In the genomic region with DNA sequence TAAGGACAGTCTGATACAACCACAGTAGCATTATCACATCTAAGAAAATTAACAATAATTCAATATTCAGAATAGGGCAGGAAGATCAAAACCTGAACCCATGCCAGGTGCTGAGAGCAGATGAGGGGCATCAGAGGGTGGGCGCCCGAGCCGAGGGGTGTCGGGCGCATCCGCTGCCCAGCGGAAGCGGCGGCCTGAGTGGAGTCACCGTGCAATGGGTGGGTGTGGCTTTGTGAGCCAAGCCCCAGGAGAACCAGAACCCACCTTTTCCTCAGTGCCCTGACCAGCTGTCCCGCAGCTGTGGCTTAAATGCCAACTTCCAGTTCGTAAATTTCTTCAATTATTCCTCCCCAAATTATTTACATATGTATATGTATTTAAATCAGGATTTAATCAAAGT, we compare ENCODE assay signal across 11 cellular contexts. TPM values are rescaled to one million over a fixed set of nuclear protein-coding genes. Genes with fewer than 3 reads are reported as not detected.
DNase-seq lines count a peak whose midpoint lies in the region; ATAC-seq, FAIRE-seq and TF ChIP-seq lines count a peak whose summit lies in the region.
"Had no signal": no experiment of that assay in that cellular context is flagged by ENCODE, and none has a peak within 500 bp of the region (broad histone marks: within the 10 kb centered on the region; RNA-seq: fewer than 3 reads in every experiment).

No MANE protein-coding gene starts in this region.

- H3K9me3 ChIP-seq in transverse colon, result no peaks in the 10 kb centered on the region
- H3K9me3 ChIP-seq: Caco-2 had no signal

- peak overlapping the region; percentile 58 for H3K4me3 Mint-ChIP-seq in activated naive CD4-positive, alpha-beta T cell treated with anti-CD3 and anti-CD28 coated beads for 36 hours

- no peaks in the 10 kb centered on the region for H3K79me1 ChIP-seq in mesendoderm (ENCODE audit: low read length)

- ATAC-seq in GM19455 (IDR thresholded peaks at IDR 0.05; ENCODE audit: unreplicated experiment), result no peak
- ATAC-seq: HepG2 had no signal

- H2BK15ac ChIP-seq in mesendoderm (replicated peaks; ENCODE audit: low read depth), result no peak overlapping the region

- no peak for DNase-seq in activated naive CD4-positive, alpha-beta T cell treated with anti-CD3 and anti-CD28 coated beads for 36 hours
- DNase-seq in activated naive CD4-positive, alpha-beta T cell treated with anti-CD3 and anti-CD28 coated beads, Interleukin-2, amount 50 U/mL, for 16 hours, result no peak
- DNase-seq in bronchial epithelial cell (ENCODE audit: low read depth) (no peak), mesendoderm (no peak), transverse colon (peak; percentile 37), NCI-H345 (lab: John Stamatoyannopoulos, UW) (no peak), GM19240 (ENCODE audit: insufficient read length, low spot score) (no peak)
- DNase-seq: Caco-2, SIG-M5 had no signal

- intact Hi-C loops in activated naive CD4-positive, alpha-beta T cell treated with anti-CD3 and anti-CD28 coated beads for 36 hours (cut with micrococcal nuclease), result loop anchor here (2.0 kb wide), 1 partner anchor 28 kb away; no protein-coding TSS in a partner anchor
- intact Hi-C loops in transverse colon (cut with DNase I; ENCODE audit: low total_unique reads), result no loop called here

- no peaks in the 10 kb centered on the region for H3K27me3 Mint-ChIP-seq in activated naive CD4-positive, alpha-beta T cell treated with anti-CD3 and anti-CD28 coated beads for 36 hours (ENCODE audit: low read depth)

- peak overlapping the region; percentile 90 for H3K4me2 ChIP-seq in mesendoderm (ENCODE audit: low read length)

- H3K9me3 Mint-ChIP-seq in activated naive CD4-positive, alpha-beta T cell treated with anti-CD3 and anti-CD28 coated beads for 36 hours, result no peaks in the 10 kb centered on the region

- H3K27me3 ChIP-seq in bronchial epithelial cell (ENCODE audit: control insufficient read depth, insufficient read depth, low read length) (no peaks in the 10 kb centered on the region), mesendoderm (ENCODE audit: insufficient read depth, low read length, poor library complexity) (no peaks in the 10 kb centered on the region), transverse colon (no peaks in the 10 kb centered on the region)

- CTCF ChIA-PET in activated naive CD4-positive, alpha-beta T cell treated with anti-CD3 and anti-CD28 coated beads for 36 hours (lab: Charles Lee), result interaction anchor here (0.6 to 1.7 kb wide), 4 partner anchors 10 to 78 kb away, joined by 4 to 7 read pairs (median 6); a partner anchor contains a TSS

- H3K18ac ChIP-seq in mesendoderm (ENCODE audit: low read length), result no peak overlapping the region

- no peak for TF ChIP-seq POLR2A in transverse colon (IDR thresholded peaks at IDR 0.05)

- in situ Hi-C loops in transverse colon (cut with MboI; ENCODE audit: low pct_ligation_motif_present in 1 of 4, low pct_unique_long_range_greater_than_20kb in 1 of 4, low sequenced_read_pairs in 3 of 4), result no loop called here

- no peak overlapping the region for H2BK120ac ChIP-seq in mesendoderm (ENCODE audit: low read depth, low read length)

- no peaks in the 10 kb centered on the region for H3K36me3 Mint-ChIP-seq in activated naive CD4-positive, alpha-beta T cell treated with anti-CD3 and anti-CD28 coated beads for 36 hours (ENCODE audit: low read depth)

- H3K27ac ChIP-seq in mesendoderm (ENCODE audit: low read depth, low read length) (no peak overlapping the region), transverse colon (peak overlapping the region in 2 of 4 donors; percentile 8 to 38)

- peaks cover 20% of the 10 kb centered on the region for H3K4me1 Mint-ChIP-seq in activated naive CD4-positive, alpha-beta T cell treated with anti-CD3 and anti-CD28 coated beads for 36 hours (ENCODE audit: low read depth)

- no peak overlapping the region for H3K23ac ChIP-seq in mesendoderm (ENCODE audit: low read length)

- FAIRE-seq in bronchial epithelial cell (lab: Jason Lieb, UNC), result no peak
- FAIRE-seq: HepG2 had no signal

- H2AK5ac ChIP-seq in mesendoderm (ENCODE audit: low read length), result no peak overlapping the region

- TF ChIP-seq CTCF in bronchial epithelial cell (IDR thresholded peaks at IDR 0.05; ENCODE audit: insufficient read depth, low read length, severe bottlenecking) (no peak), transverse colon (IDR thresholded peaks at IDR 0.05) (no peak)

- no peak for TF ChIP-seq EP300 in transverse colon (IDR thresholded peaks at IDR 0.05; ENCODE audit: low read depth)

- no CpG with 5 or more reads among the region's 12 CpGs for WGBS in mesendoderm (ENCODE audit: extremely low coverage, insufficient coverage, low lambda C conversion rate)
- 21 to 40% methylated on average over 2 to 12 of the region's 12 CpGs for WGBS in transverse colon (ENCODE audit: low coverage in 1 of 2), 2 donors

- H4K8ac ChIP-seq in mesendoderm (ENCODE audit: low read depth, low read length), result peak overlapping the region; percentile 82

- no peaks in the 10 kb centered on the region for H3K79me2 ChIP-seq in mesendoderm (ENCODE audit: control insufficient read depth, insufficient read depth, low read length)

- H3K4ac ChIP-seq in mesendoderm (ENCODE audit: low read depth, low read length), result no peak overlapping the region

- H3K4me3 ChIP-seq in bronchial epithelial cell (ENCODE audit: low read depth, low read length) (peak overlapping the region; percentile 27), mesendoderm (ENCODE audit: low read length) (peak overlapping the region; percentile 27), transverse colon (peak overlapping the region; percentile 9 to 47 (median 27))

- peak overlapping the region; percentile 87 for H3K56ac ChIP-seq in mesendoderm (ENCODE audit: low read length)

- no peak overlapping the region for H4K5ac ChIP-seq in mesendoderm (ENCODE audit: low read length)

- H3K36me3 ChIP-seq in bronchial epithelial cell (ENCODE audit: control insufficient read depth, insufficient read depth, low read length) (no peaks in the 10 kb centered on the region), mesendoderm (ENCODE audit: control insufficient read depth, insufficient read depth, low read length) (no peaks in the 10 kb centered on the region), transverse colon (no peaks in the 10 kb centered on the region)

- peaks cover 1% of the 10 kb centered on the region for H3K4me1 ChIP-seq in mesendoderm (ENCODE audit: control insufficient read depth, low read depth, low read length)
- peaks cover 4 to 19% (median 12%) of the 10 kb centered on the region in 4 donors for H3K4me1 ChIP-seq in transverse colon

- no peak overlapping the region for H3K27ac Mint-ChIP-seq in activated naive CD4-positive, alpha-beta T cell treated with anti-CD3 and anti-CD28 coated beads for 36 hours

- H2BK5ac ChIP-seq in mesendoderm (ENCODE audit: low read length), result no peak overlapping the region

- H3K9ac ChIP-seq in mesendoderm (ENCODE audit: low read length), result peak overlapping the region; percentile 74

RNA-seq across cellular contexts. Expression of a gene that starts 1.1 kb away (rescaled TPM):
- 1 to 10 TPM; 9.4 TPM for total RNA-seq in activated naive CD4-positive, alpha-beta T cell treated with anti-CD3 and anti-CD28 coated beads for 36 hours
- total RNA-seq in bronchial epithelial cell (0.79 and 1.2 TPM in 2 replicates), transverse colon (100 to 1,000 TPM in 1 of 4 donors, 10 to 100 TPM in 3; 17.6 to 102 (median 26.3) TPM)
- polyA plus RNA-seq in mesendoderm (2013, experiment 1 of 2), result 0.04 TPM
- 0.15 TPM for polyA plus RNA-seq in mesendoderm (2013, experiment 2 of 2)

RNA-seq across cellular contexts. Expression of a gene that starts 29.6 kb away (rescaled TPM):
- 10 to 100 TPM; 25.9 to 27.7 TPM for total RNA-seq in activated naive CD4-positive, alpha-beta T cell treated with anti-CD3 and anti-CD28 coated beads for 36 hours
- 9.2 and 10.8 TPM in 2 replicates for total RNA-seq in bronchial epithelial cell
- polyA plus RNA-seq in mesendoderm (2013, experiment 1 of 2), result 3.5 TPM
- polyA plus RNA-seq in mesendoderm (2013, experiment 2 of 2), result 3.3 TPM
- total RNA-seq in transverse colon, result 100 to 1,000 TPM in 1 of 4 donors, 10 to 100 TPM in 3; 43.7 to 118 (median 73.7) TPM

RNA-seq across cellular contexts. Expression of a gene that starts 38.7 kb away (rescaled TPM):
- total RNA-seq in activated naive CD4-positive, alpha-beta T cell treated with anti-CD3 and anti-CD28 coated beads for 36 hours, result 100 to 1,000 TPM; 176 to 177 TPM
- total RNA-seq in bronchial epithelial cell (61.3 and 67.7 TPM in 2 replicates), transverse colon (10 to 100 TPM; 14.6 to 44.9 (median 40.8) TPM)
- 39.2 TPM for polyA plus RNA-seq in mesendoderm (2013, experiment 1 of 2)
- 38.6 TPM for polyA plus RNA-seq in mesendoderm (2013, experiment 2 of 2)
